19 cellular contexts compared by ENCODE assay signal in the genomic region with DNA sequence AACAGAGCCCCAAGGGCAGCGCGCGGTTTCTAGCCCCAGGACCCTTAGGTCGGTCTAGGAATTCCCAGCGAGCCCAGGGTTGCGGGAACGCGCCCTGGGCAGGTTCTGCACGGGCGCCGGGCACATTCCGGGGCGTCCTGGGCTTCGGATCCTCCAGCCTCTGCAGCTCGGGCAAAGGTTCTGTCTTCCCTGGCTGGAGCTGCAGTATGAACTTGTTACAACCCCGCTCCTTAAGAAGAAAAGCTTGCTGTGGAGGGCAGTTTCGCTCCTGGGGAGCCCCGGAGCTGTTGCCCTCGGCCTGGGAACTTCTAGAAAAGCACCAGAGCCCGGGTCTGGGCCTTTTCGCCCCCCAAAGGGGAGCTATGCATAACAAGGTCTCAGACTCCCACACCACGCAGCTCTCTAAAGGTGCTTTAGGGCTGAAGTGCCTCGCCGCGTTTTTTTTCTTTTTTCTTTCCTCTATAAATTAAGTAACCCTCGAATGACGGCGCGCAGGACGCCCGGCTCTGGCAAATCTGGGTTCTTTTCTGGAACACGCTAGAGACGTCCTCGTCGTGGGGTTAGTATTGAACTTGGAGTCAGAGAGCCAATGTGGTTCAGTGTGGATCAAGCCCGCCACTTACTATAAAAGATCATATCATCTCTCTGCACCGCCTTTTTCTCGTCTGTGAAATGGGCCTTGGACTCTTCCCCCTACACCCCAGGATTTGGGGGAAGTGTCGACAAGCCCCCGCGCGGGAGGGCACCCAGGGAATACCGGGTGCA. TPM values are rescaled to one million over a fixed set of nuclear protein-coding genes. Genes with fewer than 3 reads are reported as not detected.
DNase-seq lines count a peak whose midpoint lies in the region; ATAC-seq and TF ChIP-seq lines count a peak whose summit lies in the region.
"Had no signal": no experiment of that assay in that cellular context is flagged by ENCODE, and none has a peak within 500 bp of the region (broad histone marks: within the 10 kb centered on the region; RNA-seq: fewer than 3 reads in every experiment).

No MANE protein-coding gene starts in this region.

- no peak for TF ChIP-seq CTCF in A673 (conservative IDR thresholded peaks at IDR 0.05; ENCODE audit: low read depth, low read length)
- no peak for TF ChIP-seq CTCF in GM23338 (conservative IDR thresholded peaks at IDR 0.05; ENCODE audit: low read depth in 2 of 2)
- TF ChIP-seq CTCF in coronary artery (IDR thresholded peaks at IDR 0.05), result no peak

- H3K9me3 Mint-ChIP-seq in GM23338, result peaks cover 5% of the 10 kb centered on the region; the same call in 2 of the 3 replicates
- H3K9me3 Mint-ChIP-seq in natural killer cell treated with Interleukin-12 subunit alpha and Interleukin-12 subunit beta and Interleukin-15 and Interleukin-18, amount 100 ng/mL, for 72 hours, result no peaks in the 10 kb centered on the region
- H3K9me3 Mint-ChIP-seq: T-helper 2 cell treated with Interferon-gamma antibody and Interleukin-4, amounts not matched to agents 5 μg/mL and 100 μg/mL, for 36 hours had no signal

- no peak overlapping the region for H3K27ac Mint-ChIP-seq in GM23338
- peak overlapping the region in 1 of 2 donors; percentile 33 for H3K27ac Mint-ChIP-seq in natural killer cell treated with Interleukin-12 subunit alpha and Interleukin-12 subunit beta and Interleukin-15 and Interleukin-18, amount 100 ng/mL, for 72 hours
- H3K27ac Mint-ChIP-seq: T-helper 2 cell treated with Interferon-gamma antibody and Interleukin-4, amounts not matched to agents 5 μg/mL and 100 μg/mL, for 36 hours had no signal

- no peaks in the 10 kb centered on the region for H3K36me3 ChIP-seq in A673 (ENCODE audit: insufficient read depth, low read length, poor library complexity, severe bottlenecking)
- H3K36me3 ChIP-seq in GM23338 (ENCODE audit: insufficient read depth), result no peaks in the 10 kb centered on the region; the same call in 1 of the 2 replicates
- H3K36me3 ChIP-seq: BLaER1, lower lobe of right lung had no signal

- intact Hi-C loops in A673 (cut with micrococcal nuclease; ENCODE audit: unreplicated experiment), result no loop called here

- peaks cover 55% of the 10 kb centered on the region for H3K27me3 Mint-ChIP-seq in GM23338 (ENCODE audit: insufficient read depth, low read depth, poor library complexity)
- peaks cover 50 to 68% of the 10 kb centered on the region in 2 donors for H3K27me3 Mint-ChIP-seq in natural killer cell treated with Interleukin-12 subunit alpha and Interleukin-12 subunit beta and Interleukin-15 and Interleukin-18, amount 100 ng/mL, for 72 hours

- POLR2A ChIA-PET in A673 (lab: Charles Lee; ENCODE audit: low non-redundant PET), result no interaction called here

- no TSS peak for BruUV-seq in A673 (replicated peaks; lab: Mats Ljungman, UMichigan)

- H3K27me3 ChIP-seq in A673 (replicated peaks; ENCODE audit: insufficient read depth, low read depth, low read length, poor library complexity) (peaks cover 63% of the 10 kb centered on the region), GM23338 (ENCODE audit: insufficient read depth) (peaks cover 100% of the 10 kb centered on the region)

- no peaks in the 10 kb centered on the region for H3K9me2 ChIP-seq in GM23338 (ENCODE audit: insufficient read depth)

- peaks cover 68% of the 10 kb centered on the region for H4K20me1 ChIP-seq in GM23338 (replicated peaks; ENCODE audit: insufficient read depth)

- H2AFZ ChIP-seq in GM23338, result no peak overlapping the region

- no peaks in the 10 kb centered on the region; the same call in 2 of the 3 replicates for H3K36me3 Mint-ChIP-seq in GM23338 (ENCODE audit: low read depth)
- H3K36me3 Mint-ChIP-seq in natural killer cell treated with Interleukin-12 subunit alpha and Interleukin-12 subunit beta and Interleukin-15 and Interleukin-18, amount 100 ng/mL, for 72 hours, result no peaks in the 10 kb centered on the region

- H3F3A ChIP-seq in GM23338 (replicated peaks; ENCODE audit: low read depth), result peaks cover 19% of the 10 kb centered on the region

- ATAC-seq in GM23338 (peak; percentile 4; the same call in 2 of the 3 replicates), HG02970 (IDR thresholded peaks at IDR 0.05; ENCODE audit: low FRiP score, unreplicated experiment) (no peak)
- ATAC-seq in natural killer cell treated with Interleukin-12 subunit alpha and Interleukin-12 subunit beta and Interleukin-15 and Interleukin-18, amount 100 ng/mL, for 72 hours, result no peak
- ATAC-seq: lower lobe of right lung had no signal

- no peak overlapping the region for H3K4me2 ChIP-seq in GM23338

- H3K27ac ChIP-seq in A673 (ENCODE audit: low read depth, low read length, poor library complexity, severe bottlenecking), result no peak overlapping the region
- H3K27ac ChIP-seq in GM23338 (ENCODE audit: low read depth), result no peak overlapping the region
- no peak overlapping the region for H3K27ac ChIP-seq in coronary artery
- H3K27ac ChIP-seq: BLaER1, lower lobe of right lung had no signal

- H3K79me2 ChIP-seq in GM23338 (replicated peaks; ENCODE audit: insufficient read depth), result no peaks in the 10 kb centered on the region

- peaks cover 44% of the 10 kb centered on the region for H3K4me1 Mint-ChIP-seq in GM23338
- peaks cover 33 to 34% of the 10 kb centered on the region in 2 donors for H3K4me1 Mint-ChIP-seq in natural killer cell treated with Interleukin-12 subunit alpha and Interleukin-12 subunit beta and Interleukin-15 and Interleukin-18, amount 100 ng/mL, for 72 hours (ENCODE audit: low read depth in 2 of 2)

- no peak for DNase-seq in A673 (ENCODE audit: low spot score)
- DNase-seq in GM23338 (ENCODE audit: low spot score), result peak; percentile 72
- no peak for DNase-seq in coronary artery (ENCODE audit: low spot score)
- no peak for DNase-seq in natural killer cell treated with Interleukin-12 subunit alpha and Interleukin-12 subunit beta and Interleukin-15 and Interleukin-18, amount 100 ng/mL, for 72 hours (ENCODE audit: low spot score)
- DNase-seq in SHP77 (lab: John Stamatoyannopoulos, UW), result no peak
- no peak for DNase-seq in activated effector memory CD4-positive, alpha-beta T cell treated with anti-CD3 and anti-CD28 coated beads, Interleukin-2, amount 50 U/mL, for 16 hours
- no peak for DNase-seq in NCI-H2107 treated with DMSO at 0.1 percent for 48 hours (lab: John Stamatoyannopoulos, UW; ENCODE audit: unreplicated experiment)
- DNase-seq: amygdala; effector memory CD4-positive, alpha-beta T cell; EL; head of caudate nucleus; lower lobe of right lung; MV-4-11; NCI-H446 treated with DMSO at 0.1 percent for 48 hours; RPMI8226; stimulated activated CD4-positive, alpha-beta T cell treated with anti-CD3 and anti-CD28 coated beads, Interleukin-1b, Interleukin-23, amount 100 ng/mL, for 48 hours had no signal

- no peaks in the 10 kb centered on the region for H3K9me3 ChIP-seq in A673 (ENCODE audit: low read depth, low read length, poor library complexity, severe bottlenecking)
- H3K9me3 ChIP-seq: BLaER1, lower lobe of right lung had no signal

- H3K4me1 ChIP-seq in A673 (ENCODE audit: insufficient read depth, low read length, poor library complexity, severe bottlenecking) (no peaks in the 10 kb centered on the region), GM23338 (ENCODE audit: insufficient read depth) (peaks cover 47% of the 10 kb centered on the region)

- peak overlapping the region; percentile 43; the same call in 2 of the 3 replicates for H3K4me3 Mint-ChIP-seq in GM23338
- peak overlapping the region; percentile 45 for H3K4me3 Mint-ChIP-seq in natural killer cell treated with Interleukin-12 subunit alpha and Interleukin-12 subunit beta and Interleukin-15 and Interleukin-18, amount 100 ng/mL, for 72 hours

- CTCF ChIA-PET in A673 (lab: Charles Lee), result no interaction called here

- H3K4me3 ChIP-seq in A673 (ENCODE audit: low read depth, low read length, poor library complexity, severe bottlenecking), result peak overlapping the region; percentile 40
- H3K4me3 ChIP-seq in GM23338, result peak overlapping the region; percentile 50; the same call in 1 of the 2 replicates
- H3K4me3 ChIP-seq in coronary artery, result peak overlapping the region; percentile 61

TF ChIP-seq in GM23338, 12 proteins besides CTCF, POLR2A, EP300 and RAD21 (continues in another document):
- TF ChIP-seq EZH2 (IDR thresholded peaks at IDR 0.05; ENCODE audit: low read depth, unreplicated experiment), result peak; percentile 96

RNA-seq across cellular contexts. Expression of a gene that starts 5.7 kb away (rescaled TPM):
- 4.7 and 6.1 TPM in 2 replicates for total RNA-seq in A673 (2021)
- not detected in 2 replicates for total RNA-seq in GM23338 (2014; rRNA removed; shearing (Covaris generic))
- polyA plus RNA-seq in GM23338 (2016; fragmentation: Nextera tagmentation; extraction: Ambion mirVana), result 0.40 and 0.61 TPM in 2 replicates
- total RNA-seq in natural killer cell treated with Interleukin-12 subunit alpha and Interleukin-12 subunit beta and Interleukin-15 and Interleukin-18, amount 100 ng/mL, for 72 hours, result under 1 TPM in 1 of 2 donors, not detected in 1; 0.24 TPM
